ENCODE assay signal across 7 cellular contexts in genomic region chr2:69714539-69715220, GRCh38. TPM values are rescaled to one million over a fixed set of nuclear protein-coding genes. Genes with fewer than 3 reads are reported as not detected.
A peak's percentile ranks its signal among the peaks of the same experiment; 100 is the strongest.
DNase-seq lines count a peak whose midpoint lies in the region; ATAC-seq, FAIRE-seq and TF ChIP-seq lines count a peak whose summit lies in the region.
"Not testable (repeated sequence)": the region's sequence is repeated elsewhere in the genome, so short reads cannot be mapped to it uniquely, and the experiment has no call there.

No MANE protein-coding gene starts in this region.

- H3K4me1 ChIP-seq in ascending aorta, right atrium auricular region: not testable (repeated sequence)

- not testable (repeated sequence) for H3K36me3 ChIP-seq in ascending aorta, right atrium auricular region

- H3K27me3 ChIP-seq in ascending aorta, right atrium auricular region: not testable (repeated sequence)

- intact Hi-C loops in ascending aorta (cut with DNase I) = loop anchor here (2.0 to 5.0 kb wide), 3 partner anchors 72 to 772 kb away; partner anchors contain the start of gene AAK1

- peak; percentile 46 for FAIRE-seq in TTC549 (lab: Jason Lieb, UNC)

- not testable (repeated sequence) for H3K4me3 ChIP-seq in ascending aorta
- peak overlapping the region in 1 of 2 donors; percentile 18 for H3K4me3 ChIP-seq in right atrium auricular region

- peak; percentile 61 for ATAC-seq in HG03045 (IDR thresholded peaks at IDR 0.05; ENCODE audit: unreplicated experiment)

- DNase-seq in GM13977 (ENCODE audit: low spot score) (peak; percentile 67), NCI-H2171 (lab: John Stamatoyannopoulos, UW) (peak; percentile 5), ascending aorta (ENCODE audit: low spot score in 2 of 2) (peak; percentile 40 to 94), right atrium auricular region (ENCODE audit: low spot score) (peak; percentile 93), retina (peak; percentile 52)

- in situ Hi-C loops in GM13977 (cut with MboI; ENCODE audit: low pct_unique_long_range_greater_than_20kb, low sequenced_read_pairs, unreplicated experiment) = loop anchor here (10.0 to 25.0 kb wide), 2 partner anchors 150 to 327 kb away; partner anchors contain the start of gene GFPT1

- TF ChIP-seq CTCF in GM13977 (IDR thresholded peaks at IDR 0.05; ENCODE audit: extremely low read depth, insufficient read depth, missing control alignments) (peak; percentile 79), ascending aorta (IDR thresholded peaks at IDR 0.05) (peak; percentile 73 to 82 (median 81)), right atrium auricular region (IDR thresholded peaks at IDR 0.05) (peak; percentile 70 to 87)

- not testable (repeated sequence) for H3K27ac ChIP-seq in ascending aorta, right atrium auricular region

- not testable (repeated sequence) for H3K9me3 ChIP-seq in ascending aorta, right atrium auricular region

RNA-seq across cellular contexts. Expression of gene ANXA4, which starts 27.3 kb away (rescaled TPM):
- total RNA-seq in ascending aorta (29.1 TPM), right atrium auricular region (10 to 100 TPM; 12.7 to 25.9 TPM)

Comparison
In these comparisons a context has a peak if more than half of its experiments do, and no peak if none do; other contexts are left out.
1. DNase-seq: peak in every context shown above with its lines; median percentile 93 in right atrium auricular region; 67 in GM13977; 67 in ascending aorta; 52 in retina; 5 in NCI-H2171.